Comparison of ENCODE assay signal across 9 cellular contexts in genomic region chr12:91629440-91629839, GRCh38.
"Had no signal": no experiment of that assay in that cellular context is flagged by ENCODE, and none has a peak within 500 bp of the region (broad histone marks: within the 10 kb centered on the region; RNA-seq: fewer than 3 reads in every experiment).

No MANE protein-coding gene starts in this region.

- H3K4me3 Mint-ChIP-seq: HFFc6, IgD-negative memory B cell had no signal

- H3K4me3 ChIP-seq: GM23248, HAP-1 had no signal

- H3K4me1 ChIP-seq: HAP-1 had no signal

- H2AFZ ChIP-seq: GM23248 had no signal

- DNase-seq: GM23248, GOT3, H7, HFFc6 had no signal

- H3K27ac ChIP-seq: GM23248, HL-60 had no signal

- H3K27ac Mint-ChIP-seq: HFFc6, IgD-negative memory B cell had no signal

- H3K36me3 ChIP-seq: HAP-1 had no signal

- ATAC-seq: HCT116, HepG2 had no signal

- H3K9me3 ChIP-seq: HAP-1 had no signal

- H3K36me3 Mint-ChIP-seq: IgD-negative memory B cell had no signal

- H3K9ac ChIP-seq: GM23248 had no signal

- FAIRE-seq: HepG2 had no signal

- H3K4me1 Mint-ChIP-seq: IgD-negative memory B cell had no signal

- H3K27me3 Mint-ChIP-seq: IgD-negative memory B cell had no signal
